In genomic region chr1:169708633-169709032, GRCh38 we compare ENCODE assay signal across 22 cellular contexts. TPM values are rescaled to one million over a fixed set of nuclear protein-coding genes. Genes with fewer than 3 reads are reported as not detected.
DNase-seq lines count a peak whose midpoint lies in the region; ATAC-seq, FAIRE-seq and TF ChIP-seq lines count a peak whose summit lies in the region.
"Had no signal": no experiment of that assay in that cellular context is flagged by ENCODE, and none has a peak within 500 bp of the region (broad histone marks: within the 10 kb centered on the region; RNA-seq: fewer than 3 reads in every experiment).

No MANE protein-coding gene starts in this region.

- TF ChIP-seq CTCF in SK-N-SH (IDR thresholded peaks at IDR 0.05) (no peak), natural killer cell (IDR thresholded peaks at IDR 0.05) (no peak), progenitor cell of endocrine pancreas (IDR thresholded peaks at IDR 0.05; ENCODE audit: unreplicated experiment) (no peak)

- peaks cover 71% of the 10 kb centered on the region for H3K4me1 Mint-ChIP-seq in activated T-helper 1 cell treated with anti-CD3 and anti-CD28 coated beads, Interleukin-12 subunit alpha, Interleukin-12 subunit beta, Interleukin-2, Interleukin-4 antibody, amounts not matched to agents 30 ng/mL and 10 ng/mL and 1 ng/mL, durations not matched to agents 14 hours and 24 hours and 36 hours (ENCODE audit: low read depth)
- H3K4me1 Mint-ChIP-seq in natural killer cell = peaks cover 57 to 64% of the 10 kb centered on the region in 2 donors
- peaks cover 3% of the 10 kb centered on the region for H3K4me1 Mint-ChIP-seq in progenitor cell of endocrine pancreas (ENCODE audit: low read depth)
- H3K4me1 Mint-ChIP-seq: brain had no signal

- CTCF ChIA-PET in SK-N-SH (lab: Yijun Ruan, JAX) = no interaction called here

- peak; percentile 70 for FAIRE-seq in GM18507 (lab: Jason Lieb, UNC)

- H3K4me3 ChIP-seq in SK-N-SH (ENCODE audit: low read depth in 2 of 2, low read length in 1 of 2) (no peak overlapping the region), aorta (ENCODE audit: low read length in 2 of 2) (no peak overlapping the region)
- H3K4me3 ChIP-seq: BLaER1 treated with 17β-estradiol and CSF1 and Interleukin-3, amounts not matched to agents 10 nM and 100 nM; esophagus muscularis mucosa; sigmoid colon; transverse colon had no signal

- H3K36me3 ChIP-seq in SK-N-SH (replicated peaks in 1 of 2; ENCODE audit: control insufficient read depth in 1 of 2, insufficient read depth in 2 of 2, low read length in 1 of 2) (no peaks in the 10 kb centered on the region), aorta (ENCODE audit: control insufficient read depth in 1 of 2, insufficient read depth in 2 of 2, low read length in 1 of 2) (no peaks in the 10 kb centered on the region)
- H3K36me3 ChIP-seq: esophagus muscularis mucosa, sigmoid colon, transverse colon had no signal

- 28% methylated on average over 4 of the region's 4 CpGs for WGBS in SK-N-SH (ENCODE audit: low lambda C conversion rate)
- 77 to 79% methylated on average over 4 of the region's 4 CpGs for WGBS in aorta, 2 donors

- no peak for TF ChIP-seq RAD21 in SK-N-SH (IDR thresholded peaks at IDR 0.05; ENCODE audit: low read length)

- ATAC-seq in SK-N-SH treated with all-trans-retinoic acid at 6 μM for 48 hours = no peak
- ATAC-seq in natural killer cell = peak; percentile 50 to 60 (median 51)
- ATAC-seq in aorta (ENCODE audit: low FRiP score) = no peak

- POLR2A ChIA-PET in SK-N-SH (lab: Yijun Ruan, JAX) = no interaction called here

- no peaks in the 10 kb centered on the region for H4K20me1 ChIP-seq in SK-N-SH (ENCODE audit: insufficient read depth)
- H4K20me1 ChIP-seq: BLaER1 treated with 17β-estradiol and CSF1 and Interleukin-3, amounts not matched to agents 10 nM and 100 nM had no signal

- peak overlapping the region; percentile 12; the same call in 1 of the 2 replicates for H2AFZ ChIP-seq in SK-N-SH (ENCODE audit: low read depth)

- peak overlapping the region; percentile 93 for H3K4me3 Mint-ChIP-seq in activated T-helper 1 cell treated with anti-CD3 and anti-CD28 coated beads, Interleukin-12 subunit alpha, Interleukin-12 subunit beta, Interleukin-2, Interleukin-4 antibody, amounts not matched to agents 30 ng/mL and 10 ng/mL and 1 ng/mL, durations not matched to agents 14 hours and 24 hours and 36 hours
- H3K4me3 Mint-ChIP-seq in natural killer cell (peak overlapping the region; percentile 77), progenitor cell of endocrine pancreas (ENCODE audit: low read depth) (no peak overlapping the region)
- H3K4me3 Mint-ChIP-seq: brain had no signal

- H3K4me2 ChIP-seq in SK-N-SH = no peak overlapping the region

- no peak overlapping the region for H3K9ac ChIP-seq in SK-N-SH
- H3K9ac ChIP-seq: BLaER1 treated with 17β-estradiol and CSF1 and Interleukin-3, amounts not matched to agents 10 nM and 100 nM had no signal

- no peaks in the 10 kb centered on the region for H3K79me2 ChIP-seq in SK-N-SH (ENCODE audit: insufficient read depth)

- H3K27me3 ChIP-seq in SK-N-SH (ENCODE audit: insufficient read depth) = no peaks in the 10 kb centered on the region
- H3K27me3 ChIP-seq in aorta (ENCODE audit: control insufficient read depth in 1 of 2, insufficient read depth in 2 of 2, low read length in 1 of 2) = no peaks in the 10 kb centered on the region
- H3K27me3 ChIP-seq: BLaER1 treated with 17β-estradiol and CSF1 and Interleukin-3, amounts not matched to agents 10 nM and 100 nM; sigmoid colon; transverse colon had no signal

- H3F3A ChIP-seq in SK-N-SH (replicated peaks; ENCODE audit: insufficient read depth) = peaks cover 4% of the 10 kb centered on the region

- peaks cover 3% of the 10 kb centered on the region for H3K27me3 Mint-ChIP-seq in activated T-helper 1 cell treated with anti-CD3 and anti-CD28 coated beads, Interleukin-12 subunit alpha, Interleukin-12 subunit beta, Interleukin-2, Interleukin-4 antibody, amounts not matched to agents 30 ng/mL and 10 ng/mL and 1 ng/mL, durations not matched to agents 14 hours and 24 hours and 36 hours (ENCODE audit: insufficient read depth)
- H3K27me3 Mint-ChIP-seq in natural killer cell (ENCODE audit: low read depth in 2 of 2) (peaks cover 0 to 3% of the 10 kb centered on the region in 2 donors), progenitor cell of endocrine pancreas (no peaks in the 10 kb centered on the region)

- H3K9me3 ChIP-seq in SK-N-SH (no peaks in the 10 kb centered on the region), aorta (ENCODE audit: control insufficient read depth, low read length) (no peaks in the 10 kb centered on the region)
- H3K9me3 ChIP-seq: sigmoid colon had no signal

- peak overlapping the region; percentile 95 for H3K27ac Mint-ChIP-seq in activated T-helper 1 cell treated with anti-CD3 and anti-CD28 coated beads, Interleukin-12 subunit alpha, Interleukin-12 subunit beta, Interleukin-2, Interleukin-4 antibody, amounts not matched to agents 30 ng/mL and 10 ng/mL and 1 ng/mL, durations not matched to agents 14 hours and 24 hours and 36 hours
- peak overlapping the region; percentile 84 to 95 for H3K27ac Mint-ChIP-seq in natural killer cell
- no peak overlapping the region for H3K27ac Mint-ChIP-seq in progenitor cell of endocrine pancreas
- H3K27ac Mint-ChIP-seq: brain had no signal

- no peaks in the 10 kb centered on the region for H3K4me1 ChIP-seq in SK-N-SH (ENCODE audit: control insufficient read depth in 1 of 2, insufficient read depth in 2 of 2, low read depth in 1 of 2, low read length in 1 of 2)
- H3K4me1 ChIP-seq in aorta (ENCODE audit: control insufficient read depth in 1 of 2, insufficient read depth in 2 of 2, low read length in 2 of 2) = no peaks in the 10 kb centered on the region

- intact Hi-C loops in activated T-helper 1 cell treated with anti-CD3 and anti-CD28 coated beads, Interleukin-12 subunit alpha, Interleukin-12 subunit beta, Interleukin-2, Interleukin-4 antibody, amounts not matched to agents 30 ng/mL and 10 ng/mL and 1 ng/mL, durations not matched to agents 14 hours and 24 hours and 36 hours (cut with micrococcal nuclease) = loop anchor here (1.0 kb wide), 1 partner anchor 9 kb away; no protein-coding TSS in a partner anchor
- intact Hi-C loops in natural killer cell (cut with micrococcal nuclease) = loop anchor here (2.0 kb wide), 1 partner anchor 16 kb away; no protein-coding TSS in a partner anchor
- intact Hi-C loops in aorta (cut with DNase I) = no loop called here

- peaks cover 13% of the 10 kb centered on the region for H3K9me3 Mint-ChIP-seq in activated T-helper 1 cell treated with anti-CD3 and anti-CD28 coated beads, Interleukin-12 subunit alpha, Interleukin-12 subunit beta, Interleukin-2, Interleukin-4 antibody, amounts not matched to agents 30 ng/mL and 10 ng/mL and 1 ng/mL, durations not matched to agents 14 hours and 24 hours and 36 hours
- H3K9me3 Mint-ChIP-seq in natural killer cell (no peaks in the 10 kb centered on the region), progenitor cell of endocrine pancreas (ENCODE audit: low read depth) (peaks cover 2% of the 10 kb centered on the region)

- DNase-seq in SK-N-SH (no peak), GM18507 (ENCODE audit: extremely low spot score, insufficient read length, low read depth) (no peak), natural killer cell (no peak), aorta (no peak), SW 1271 (lab: John Stamatoyannopoulos, UW) (no peak), progenitor cell of endocrine pancreas (ENCODE audit: low spot score, unreplicated experiment) (no peak)
- no peak for DNase-seq in activated T-helper 1 cell treated with anti-CD3 and anti-CD28 coated beads, Interleukin-12 subunit alpha, Interleukin-12 subunit beta, Interleukin-2, Interleukin-4 antibody, amounts not matched to agents 30 ng/mL and 10 ng/mL and 1 ng/mL, durations not matched to agents 14 hours and 24 hours and 36 hours (ENCODE audit: low spot score)
- DNase-seq: activated CD4-positive, CD25-positive, alpha-beta regulatory T cell treated with anti-CD3 and anti-CD28 coated beads, Interleukin-2, amount 50 U/mL, for 72 hours; activated effector memory CD4-positive, alpha-beta T cell treated with Interleukin-2 at 50 U/mL for 16 hours; EL; glutamatergic neuron; NCI-H1048; NCI-H82; sigmoid colon; stimulated activated CD4-positive, alpha-beta T cell treated with anti-CD3 and anti-CD28 coated beads, Interleukin-2, amount 100 ng/mL, for 48 hours; stimulated activated CD8-positive, alpha-beta memory T cell treated with anti-CD3 and anti-CD28 coated beads, Interleukin-4, amount 100 ng/mL, for 48 hours; transverse colon had no signal

- no peak for TF ChIP-seq EP300 in SK-N-SH (IDR thresholded peaks at IDR 0.05; ENCODE audit: borderline replicate concordance in 1 of 2, low read depth in 1 of 2, low read length in 1 of 2)

- H3K27ac ChIP-seq in SK-N-SH (ENCODE audit: low read depth in 2 of 2, low read length in 1 of 2) (no peak overlapping the region), aorta (ENCODE audit: low read depth in 1 of 2, low read length in 2 of 2) (no peak overlapping the region)
- H3K27ac ChIP-seq: 22Rv1; BLaER1 treated with 17β-estradiol and CSF1 and Interleukin-3, amounts not matched to agents 10 nM and 100 nM; esophagus muscularis mucosa; sigmoid colon; transverse colon had no signal

- no peaks in the 10 kb centered on the region for H3K9me2 ChIP-seq in SK-N-SH

- peaks cover 47% of the 10 kb centered on the region for H3K36me3 Mint-ChIP-seq in activated T-helper 1 cell treated with anti-CD3 and anti-CD28 coated beads, Interleukin-12 subunit alpha, Interleukin-12 subunit beta, Interleukin-2, Interleukin-4 antibody, amounts not matched to agents 30 ng/mL and 10 ng/mL and 1 ng/mL, durations not matched to agents 14 hours and 24 hours and 36 hours (ENCODE audit: low read depth)
- peaks cover 38% of the 10 kb centered on the region for H3K36me3 Mint-ChIP-seq in natural killer cell
- peaks cover 1% of the 10 kb centered on the region for H3K36me3 Mint-ChIP-seq in progenitor cell of endocrine pancreas (ENCODE audit: insufficient read depth)
- H3K36me3 Mint-ChIP-seq: brain had no signal

RNA-seq across cellular contexts. Expression of gene SELL, which starts 2.8 kb away (rescaled TPM):
- polyA plus RNA-seq in SK-N-SH (2012; rRNA removed) (0.52 and 0.58 TPM in 2 replicates), aorta (10 to 100 TPM in 1 of 2 donors, 1 to 10 TPM in 1; 2.0 to 12.8 TPM)
- polyA plus RNA-seq in SK-N-SH (2012; cell fraction: cytosol; rRNA removed) = 0.67 and 0.72 TPM in 2 replicates
- polyA plus RNA-seq in SK-N-SH (2012; cell fraction: nucleus; rRNA removed) = 0.16 and 0.23 TPM in 2 replicates
- 115 and 117 TPM in 2 replicates for total RNA-seq in activated T-helper 1 cell treated with anti-CD3 and anti-CD28 coated beads, Interleukin-12 subunit alpha, Interleukin-12 subunit beta, Interleukin-2, Interleukin-4 antibody, amounts not matched to agents 30 ng/mL and 10 ng/mL and 1 ng/mL, durations not matched to agents 14 hours and 24 hours and 36 hours
- total RNA-seq in natural killer cell (100 to 1,000 TPM; 149 to 190 (median 165) TPM), aorta (10 to 100 TPM; 10.3 to 11.4 TPM), progenitor cell of endocrine pancreas (0.16 and 0.69 TPM in 2 replicates)

RNA-seq across cellular contexts. Expression of gene SELE, which starts 25.2 kb away (rescaled TPM):
- polyA plus RNA-seq in SK-N-SH (2012; rRNA removed) = 0.02 and 0.10 TPM in 2 replicates
- polyA plus RNA-seq in SK-N-SH (2012; cell fraction: cytosol; rRNA removed) = 0.03 and 0.05 TPM in 2 replicates
- 0.06 TPM in 2 replicates for polyA plus RNA-seq in SK-N-SH (2012; cell fraction: nucleus; rRNA removed)
- not detected in 2 replicates for total RNA-seq in activated T-helper 1 cell treated with anti-CD3 and anti-CD28 coated beads, Interleukin-12 subunit alpha, Interleukin-12 subunit beta, Interleukin-2, Interleukin-4 antibody, amounts not matched to agents 30 ng/mL and 10 ng/mL and 1 ng/mL, durations not matched to agents 14 hours and 24 hours and 36 hours
- not detected for total RNA-seq in natural killer cell
- 10 to 100 TPM; 14.8 to 38.8 TPM for total RNA-seq in aorta
- under 1 TPM in 1 of 2 donors, not detected in 1; 0.18 TPM for polyA plus RNA-seq in aorta
- total RNA-seq in progenitor cell of endocrine pancreas = not detected in 2 replicates

Comparison
In these comparisons a context has a peak if more than half of its experiments do, and no peak if none do; other contexts are left out.
1. ATAC-seq: peak in natural killer cell (3 of 3); none in SK-N-SH treated with all-trans-retinoic acid at 6 μM for 48 hours (single experiment) and aorta (single experiment).
2. RNA of gene SELE, which starts 25.2 kb away (total RNA-seq): 14.8 to 38.8 TPM in aorta; not detected in activated T-helper 1 cell treated with anti-CD3 and anti-CD28 coated beads, Interleukin-12 subunit alpha, Interleukin-12 subunit beta, Interleukin-2, Interleukin-4 antibody, amounts not matched to agents 30 ng/mL and 10 ng/mL and 1 ng/mL, durations not matched to agents 14 hours and 24 hours and 36 hours, not detected in natural killer cell and not detected in progenitor cell of endocrine pancreas; every median in the first group is over 10 times any median in the second.
3. intact Hi-C loops: an anchor here in activated T-helper 1 cell treated with anti-CD3 and anti-CD28 coated beads, Interleukin-12 subunit alpha, Interleukin-12 subunit beta, Interleukin-2, Interleukin-4 antibody, amounts not matched to agents 30 ng/mL and 10 ng/mL and 1 ng/mL, durations not matched to agents 14 hours and 24 hours and 36 hours (1.0 kb wide) and natural killer cell (2.0 kb wide); none called in aorta.